In the genomic region with DNA sequence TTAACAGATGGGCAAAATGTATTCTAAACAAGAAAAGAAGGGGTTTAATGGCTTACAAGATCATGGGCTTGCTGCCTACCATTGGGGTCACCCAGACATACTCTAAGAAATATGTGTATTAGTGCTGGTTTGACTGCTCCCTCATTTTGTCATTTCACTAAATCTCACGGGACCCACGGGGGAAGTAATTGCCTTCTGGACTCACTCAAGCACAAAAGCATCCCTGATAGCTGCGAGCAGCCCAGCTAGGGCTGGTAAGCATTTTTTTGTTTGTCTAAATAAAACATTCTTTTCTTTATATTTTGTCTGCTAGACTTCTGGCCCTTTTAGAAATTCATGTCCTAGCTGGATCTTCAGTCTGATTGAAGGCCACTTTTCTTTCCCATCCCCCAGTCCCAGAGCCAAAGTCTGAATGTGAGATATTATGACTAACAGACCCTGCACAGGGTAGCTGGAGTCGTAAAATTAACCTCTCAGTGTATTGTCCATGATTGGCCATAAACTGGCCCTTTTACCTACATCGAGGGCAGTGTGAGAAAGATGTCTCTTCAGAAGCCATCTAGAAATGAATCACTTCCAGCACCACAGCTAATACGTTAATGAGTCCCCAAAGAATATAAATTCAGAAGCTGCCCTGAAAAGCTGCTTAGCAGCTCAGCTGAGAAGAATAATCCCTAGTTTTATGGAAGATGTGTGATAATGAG, we compare ENCODE assay signal across 11 cellular contexts. TPM values are rescaled to one million over a fixed set of nuclear protein-coding genes. Genes with fewer than 3 reads are reported as not detected.
DNase-seq lines count a peak whose midpoint lies in the region; ATAC-seq and TF ChIP-seq lines count a peak whose summit lies in the region.
"Had no signal": no experiment of that assay in that cellular context is flagged by ENCODE, and none has a peak within 500 bp of the region (broad histone marks: within the 10 kb centered on the region; RNA-seq: fewer than 3 reads in every experiment).

No MANE protein-coding gene starts in this region.

- no peaks in the 10 kb centered on the region for H3K9me3 Mint-ChIP-seq in brain

- DNase-seq in NCI-H1436 (lab: John Stamatoyannopoulos, UW) (peak; percentile 11), NCI-H1436 treated with DMSO at 0.1 percent for 48 hours (lab: John Stamatoyannopoulos, UW) (no peak), substantia nigra (lab: John Stamatoyannopoulos, UW) (no peak), kidney tubule cell (ENCODE audit: low spot score) (no peak), activated gamma-delta T cell treated with Interleukin-2 at 50 U/mL for 16 hours (no peak)
- no peak for DNase-seq in activated T-cell treated with anti-CD3 and anti-CD28 coated beads, Interleukin-2, amount 50 U/mL, for 48 hours
- DNase-seq: right lobe of liver had no signal

- peak overlapping the region in 3 of 5 experiments; percentile 12 to 33 (median 17) for H3K4me3 Mint-ChIP-seq in brain

- no peaks in the 10 kb centered on the region for H3K27me3 Mint-ChIP-seq in brain

- ATAC-seq in HG02981 (IDR thresholded peaks at IDR 0.05; ENCODE audit: unreplicated experiment) = peak; percentile 61
- ATAC-seq: A549, Panc1 had no signal

- H3K27ac Mint-ChIP-seq in brain = peak overlapping the region; percentile 19 to 85 (median 75)

- peak overlapping the region; percentile 68 for H3K27ac ChIP-seq in substantia nigra (ENCODE audit: low read depth, low read length, poor library complexity, severe bottlenecking)
- H3K27ac ChIP-seq: A549, right lobe of liver had no signal

- TF ChIP-seq CTCF in brain (conservative IDR thresholded peaks at IDR 0.05) = no peak

- peaks cover 14% of the 10 kb centered on the region for H3K36me3 Mint-ChIP-seq in brain

- H3K4me1 Mint-ChIP-seq in brain = peaks cover 30% of the 10 kb centered on the region

RNA-seq across cellular contexts. Expression of a gene that starts 55.4 kb away (rescaled TPM):
- 11.5 TPM for polyA plus RNA-seq in brain (ENCODE audit: insufficient read depth, low read depth, low replicate concordance)
